ENCODE assay signal across 20 cellular contexts in genomic region chr1:6924891-6925290, GRCh38.
DNase-seq lines count a peak whose midpoint lies in the region; ATAC-seq and TF ChIP-seq lines count a peak whose summit lies in the region.
"Had no signal": no experiment of that assay in that cellular context is flagged by ENCODE, and none has a peak within 500 bp of the region (broad histone marks: within the 10 kb centered on the region; RNA-seq: fewer than 3 reads in every experiment).

No MANE protein-coding gene starts in this region.

- H2BK120ac ChIP-seq in mesenchymal stem cell (ENCODE audit: low read depth, low read length), result no peak overlapping the region

- H3K36me3 ChIP-seq in cardiac muscle cell (no peaks in the 10 kb centered on the region), ascending aorta (no peaks in the 10 kb centered on the region), mesenchymal stem cell (ENCODE audit: control insufficient read depth in 1 of 2, insufficient read depth in 2 of 2, low read depth in 1 of 2, low read length in 2 of 2) (no peaks in the 10 kb centered on the region), thoracic aorta (no peaks in the 10 kb centered on the region)

- H2AK5ac ChIP-seq in mesenchymal stem cell (ENCODE audit: low read length, severe bottlenecking), result no peak overlapping the region

- H2BK5ac ChIP-seq in mesenchymal stem cell (ENCODE audit: low read depth, low read length, poor library complexity, severe bottlenecking), result no peak overlapping the region

- H4K8ac ChIP-seq in mesenchymal stem cell (ENCODE audit: low read length), result no peak overlapping the region

- WGBS in mesenchymal stem cell, result 96% methylated on average over 4 of the region's 4 CpGs

- H3K27ac ChIP-seq in cardiac muscle cell, result peak overlapping the region; percentile 66
- peak overlapping the region; percentile 83 to 87 for H3K27ac ChIP-seq in ascending aorta
- no peak overlapping the region for H3K27ac ChIP-seq in mesenchymal stem cell (ENCODE audit: low read length, poor library complexity, severe bottlenecking)
- H3K27ac ChIP-seq in thoracic aorta, result peak overlapping the region; percentile 70 to 84

- H2AFZ ChIP-seq in mesenchymal stem cell (ENCODE audit: low read depth, low read length), result no peak overlapping the region

- peak overlapping the region in 1 of 2 experiments; percentile 48 for H3K14ac ChIP-seq in mesenchymal stem cell (ENCODE audit: low read length in 2 of 2)

- no peak overlapping the region for H3K9ac ChIP-seq in mesenchymal stem cell (ENCODE audit: low read length)

- DNase-seq in cardiac muscle cell (ENCODE audit: low read depth in 1 of 2, low spot score in 1 of 2) (peak in 1 of 2 donors; percentile 65), Right ventricle myocardium superior (no peak), ascending aorta (ENCODE audit: low spot score in 2 of 2) (peak in 1 of 2 donors; percentile 55), mesenchymal stem cell (no peak), thoracic aorta (ENCODE audit: low spot score) (no peak), NCI-H2171 treated with DMSO at 0.1 percent for 48 hours (lab: John Stamatoyannopoulos, UW) (no peak), NCI-H1694 treated with DMSO at 0.1 percent for 48 hours (lab: John Stamatoyannopoulos, UW) (no peak)
- DNase-seq in activated T-cell treated with anti-CD3 and anti-CD28 coated beads, Interleukin-2, amount 50 U/mL, for 48 hours, result no peak
- DNase-seq: 8988T, AML-193, DMS53, GDM1, GOT3, Karpas-422, MV-4-11, NCI-H1105 treated with DMSO at 0.1 percent for 48 hours, NCI-H1694, NCI-H446 treated with DMSO at 0.1 percent for 48 hours, NCI-H526 treated with DMSO at 0.1 percent for 48 hours, SHP77 treated with DMSO at 0.1 percent for 48 hours had no signal

- intact Hi-C loops in Right ventricle myocardium superior (cut with DNase I), result no loop called here
- intact Hi-C loops in ascending aorta (cut with DNase I), result loop anchor here (5.0 kb wide), 1 partner anchor 138 kb away; the partner anchor contains the start of gene CAMTA1

- H3K79me1 ChIP-seq in mesenchymal stem cell (replicated peaks; ENCODE audit: low read length, poor library complexity, severe bottlenecking), result peaks cover 2% of the 10 kb centered on the region

- H3K9me3 ChIP-seq in cardiac muscle cell (ENCODE audit: low read depth) (no peaks in the 10 kb centered on the region), ascending aorta (no peaks in the 10 kb centered on the region), mesenchymal stem cell (ENCODE audit: control insufficient read depth, low read length) (no peaks in the 10 kb centered on the region), thoracic aorta (no peaks in the 10 kb centered on the region)

- no peak overlapping the region for H3K4me2 ChIP-seq in mesenchymal stem cell (ENCODE audit: low read length, poor library complexity, severe bottlenecking)

- H3K4me3 ChIP-seq in cardiac muscle cell, result no peak overlapping the region
- H3K4me3 ChIP-seq in ascending aorta, result peak overlapping the region in 1 of 2 donors; percentile 11
- no peak overlapping the region for H3K4me3 ChIP-seq in mesenchymal stem cell (ENCODE audit: insufficient read depth in 1 of 2, low read depth in 1 of 2, low read length in 2 of 2)
- H3K4me3 ChIP-seq in thoracic aorta, result peak overlapping the region; percentile 13

- no peak overlapping the region for H3K18ac ChIP-seq in mesenchymal stem cell (ENCODE audit: low read depth in 1 of 2, low read length in 2 of 2)

- H3K23ac ChIP-seq in mesenchymal stem cell (ENCODE audit: low read length in 2 of 2), result no peak overlapping the region

- TF ChIP-seq CTCF in cardiac muscle cell (IDR thresholded peaks at IDR 0.05; ENCODE audit: low read depth, low read length), result no peak
- no peak for TF ChIP-seq CTCF in ascending aorta (IDR thresholded peaks at IDR 0.05)
- no peak for TF ChIP-seq CTCF in thoracic aorta (IDR thresholded peaks at IDR 0.05)

- no peak overlapping the region for H2BK12ac ChIP-seq in mesenchymal stem cell (ENCODE audit: low read length in 2 of 2)

- peaks cover 19% of the 10 kb centered on the region for H3K4me1 ChIP-seq in cardiac muscle cell (ENCODE audit: low read depth)
- peaks cover 13 to 27% of the 10 kb centered on the region in 2 donors for H3K4me1 ChIP-seq in ascending aorta
- peaks cover 7% of the 10 kb centered on the region for H3K4me1 ChIP-seq in mesenchymal stem cell (ENCODE audit: control insufficient read depth, insufficient read depth, low read depth, low read length)
- peaks cover 27 to 39% of the 10 kb centered on the region in 2 donors for H3K4me1 ChIP-seq in thoracic aorta (ENCODE audit: control insufficient read depth in 1 of 2, low read depth in 2 of 2)

- peak overlapping the region; percentile 71 for H2BK15ac ChIP-seq in mesenchymal stem cell (ENCODE audit: low read depth, poor library complexity, severe bottlenecking)

- ATAC-seq in Right ventricle myocardium superior (ENCODE audit: poor library complexity) (no peak), thoracic aorta (ENCODE audit: insufficient number of reproducible peaks, low FRiP score, low read depth) (no peak)

- H3K27me3 ChIP-seq in cardiac muscle cell, result no peaks in the 10 kb centered on the region
- no peaks in the 10 kb centered on the region for H3K27me3 ChIP-seq in ascending aorta
- H3K27me3 ChIP-seq in mesenchymal stem cell (ENCODE audit: control insufficient read depth in 1 of 2, insufficient read depth in 1 of 2, low read length in 2 of 2), result peaks cover 11 to 23% of the 10 kb centered on the region in 2 experiments
- H3K27me3 ChIP-seq in thoracic aorta (replicated peaks; ENCODE audit: insufficient read depth), result no peaks in the 10 kb centered on the region

- H3K4ac ChIP-seq in mesenchymal stem cell (ENCODE audit: low read depth in 1 of 2, low read length in 2 of 2), result no peak overlapping the region

- no peak overlapping the region for H4K91ac ChIP-seq in mesenchymal stem cell (ENCODE audit: low read length)
